In genomic region chr17:31469959-31470358, GRCh38 we compare ENCODE assay signal across 20 cellular contexts.
DNase-seq lines count a peak whose midpoint lies in the region; ATAC-seq and TF ChIP-seq lines count a peak whose summit lies in the region.
"Had no signal": no experiment of that assay in that cellular context is flagged by ENCODE, and none has a peak within 500 bp of the region (broad histone marks: within the 10 kb centered on the region; RNA-seq: fewer than 3 reads in every experiment).

No MANE protein-coding gene starts in this region.

- H3K27ac ChIP-seq in mesendoderm (ENCODE audit: low read depth, low read length), result no peak overlapping the region
- no peak overlapping the region for H3K27ac ChIP-seq in testis
- H3K27ac ChIP-seq: BLaER1, PC-9, suprapubic skin, vagina had no signal

- CTCF ChIA-PET in WTC11 (lab: Charles Lee), result interaction anchor here (1.1 to 4.0 kb wide), 4 partner anchors 18 to 48 kb away, joined by 3 to 19 read pairs (median 10); no protein-coding TSS in a partner anchor

- H3K56ac ChIP-seq in mesendoderm (ENCODE audit: low read length), result no peak overlapping the region

- H3K9me3 ChIP-seq in testis, result no peaks in the 10 kb centered on the region
- H3K9me3 ChIP-seq: BLaER1, suprapubic skin, vagina had no signal

- H2BK5ac ChIP-seq in mesendoderm (ENCODE audit: low read length), result no peak overlapping the region

- no peaks in the 10 kb centered on the region for H3K27me3 ChIP-seq in mesendoderm (ENCODE audit: insufficient read depth, low read length, poor library complexity)
- no peaks in the 10 kb centered on the region for H3K27me3 ChIP-seq in testis
- H3K27me3 ChIP-seq: BLaER1, suprapubic skin, vagina had no signal

- no peak overlapping the region for H2BK120ac ChIP-seq in mesendoderm (ENCODE audit: low read depth, low read length)

- H3K4me3 Mint-ChIP-seq in activated naive CD8-positive, alpha-beta T cell treated with anti-CD3 and anti-CD28 coated beads, Interleukin-2, amount 10 ng/mL, durations not matched to agents 7 days and 5 days, result peak overlapping the region; percentile 4
- H3K4me3 Mint-ChIP-seq in activated naive CD8-positive, alpha-beta T cell treated with anti-CD3 and anti-CD28 coated beads for 36 hours, result no peak overlapping the region
- H3K4me3 Mint-ChIP-seq in WTC11, result no peak overlapping the region
- H3K4me3 Mint-ChIP-seq in stimulated activated naive CD8-positive, alpha-beta T cell treated with anti-CD3 and anti-CD28 coated beads, Interleukin-15, amount 100 ng/mL, for 72 hours, result no peak overlapping the region
- H3K4me3 Mint-ChIP-seq: natural killer cell treated with Interleukin-12 subunit alpha and Interleukin-12 subunit beta and Interleukin-15 and Interleukin-18, amount 100 ng/mL, for 72 hours had no signal

- H3K4me1 Mint-ChIP-seq in activated naive CD8-positive, alpha-beta T cell treated with anti-CD3 and anti-CD28 coated beads, Interleukin-2, amount 10 ng/mL, durations not matched to agents 7 days and 5 days, result peaks cover 31% of the 10 kb centered on the region
- H3K4me1 Mint-ChIP-seq in activated naive CD8-positive, alpha-beta T cell treated with anti-CD3 and anti-CD28 coated beads for 36 hours, result peaks cover 10% of the 10 kb centered on the region
- H3K4me1 Mint-ChIP-seq in WTC11, result peaks cover 49% of the 10 kb centered on the region
- peaks cover 37% of the 10 kb centered on the region for H3K4me1 Mint-ChIP-seq in stimulated activated naive CD8-positive, alpha-beta T cell treated with anti-CD3 and anti-CD28 coated beads, Interleukin-15, amount 100 ng/mL, for 72 hours

- no peak overlapping the region for H2AK5ac ChIP-seq in mesendoderm (ENCODE audit: low read length)

- no peaks in the 10 kb centered on the region for H3K9me3 Mint-ChIP-seq in activated naive CD8-positive, alpha-beta T cell treated with anti-CD3 and anti-CD28 coated beads, Interleukin-2, amount 10 ng/mL, durations not matched to agents 7 days and 5 days
- H3K9me3 Mint-ChIP-seq in activated naive CD8-positive, alpha-beta T cell treated with anti-CD3 and anti-CD28 coated beads for 36 hours, result no peaks in the 10 kb centered on the region
- no peaks in the 10 kb centered on the region for H3K9me3 Mint-ChIP-seq in WTC11
- no peaks in the 10 kb centered on the region for H3K9me3 Mint-ChIP-seq in stimulated activated naive CD8-positive, alpha-beta T cell treated with anti-CD3 and anti-CD28 coated beads, Interleukin-15, amount 100 ng/mL, for 72 hours
- H3K9me3 Mint-ChIP-seq: natural killer cell treated with Interleukin-12 subunit alpha and Interleukin-12 subunit beta and Interleukin-15 and Interleukin-18, amount 100 ng/mL, for 72 hours had no signal

- H3K4me1 ChIP-seq in mesendoderm (ENCODE audit: control insufficient read depth, low read depth, low read length), result peaks cover 5% of the 10 kb centered on the region
- no peaks in the 10 kb centered on the region for H3K4me1 ChIP-seq in testis
- H3K4me1 ChIP-seq: suprapubic skin, vagina had no signal

- peak overlapping the region; percentile 47 for H3K27ac Mint-ChIP-seq in activated naive CD8-positive, alpha-beta T cell treated with anti-CD3 and anti-CD28 coated beads, Interleukin-2, amount 10 ng/mL, durations not matched to agents 7 days and 5 days
- no peak overlapping the region for H3K27ac Mint-ChIP-seq in activated naive CD8-positive, alpha-beta T cell treated with anti-CD3 and anti-CD28 coated beads for 36 hours
- peak overlapping the region; percentile 83 for H3K27ac Mint-ChIP-seq in WTC11
- H3K27ac Mint-ChIP-seq in stimulated activated naive CD8-positive, alpha-beta T cell treated with anti-CD3 and anti-CD28 coated beads, Interleukin-15, amount 100 ng/mL, for 72 hours, result no peak overlapping the region
- H3K27ac Mint-ChIP-seq: natural killer cell treated with Interleukin-12 subunit alpha and Interleukin-12 subunit beta and Interleukin-15 and Interleukin-18, amount 100 ng/mL, for 72 hours had no signal

- no peak overlapping the region for H3K23ac ChIP-seq in mesendoderm (ENCODE audit: low read length)

- no peak overlapping the region for H3K4ac ChIP-seq in mesendoderm (ENCODE audit: low read depth, low read length)

- no peak overlapping the region for H3K4me2 ChIP-seq in mesendoderm (ENCODE audit: low read length)
- H3K4me2 ChIP-seq: BLaER1, PC-9 had no signal

- ATAC-seq in activated naive CD8-positive, alpha-beta T cell treated with anti-CD3 and anti-CD28 coated beads, Interleukin-2, amount 10 ng/mL, durations not matched to agents 7 days and 5 days (ENCODE audit: low read depth), result peak; percentile 60
- ATAC-seq in WTC11, result peak; percentile 82
- ATAC-seq in stimulated activated naive CD8-positive, alpha-beta T cell treated with anti-CD3 and anti-CD28 coated beads, Interleukin-15, amount 100 ng/mL, for 72 hours, result peak; percentile 37
- no peak for ATAC-seq in HG02623 (IDR thresholded peaks at IDR 0.05; ENCODE audit: unreplicated experiment)

- H4K8ac ChIP-seq in mesendoderm (ENCODE audit: low read depth, low read length), result no peak overlapping the region

- no CpG with 5 or more reads among the region's 2 CpGs for WGBS in mesendoderm (ENCODE audit: extremely low coverage, insufficient coverage, low lambda C conversion rate)
- WGBS in testis, 2 donors, result 70% methylated on average over 2 of the region's 2 CpGs; no CpG with 5 or more reads in 1 of the 2 donors

- no peak for DNase-seq in activated naive CD8-positive, alpha-beta T cell treated with anti-CD3 and anti-CD28 coated beads, Interleukin-2, amount 10 ng/mL, durations not matched to agents 7 days and 5 days
- no peak for DNase-seq in activated naive CD8-positive, alpha-beta T cell treated with anti-CD3 and anti-CD28 coated beads for 36 hours
- DNase-seq in WTC11 (ENCODE audit: low spot score) (peak; percentile 34), mesendoderm (peak; percentile 30), testis (no peak)
- DNase-seq in stimulated activated naive CD8-positive, alpha-beta T cell treated with anti-CD3 and anti-CD28 coated beads, Interleukin-15, amount 100 ng/mL, for 72 hours, result no peak
- DNase-seq in effector CD8-positive, alpha-beta T cell (lab: John Stamatoyannopoulos, UW), result no peak
- DNase-seq: activated CD4-positive, alpha-beta T cell treated with anti-CD3 and anti-CD28 coated beads for 48 hours; activated effector memory CD4-positive, alpha-beta T cell treated with anti-CD3 and anti-CD28 coated beads, Interleukin-2, amount 50 U/mL, for 16 hours; cortex of kidney; NCI-H1105 treated with DMSO at 0.1 percent for 48 hours; NCI-H2081 treated with DMSO at 0.1 percent for 48 hours; PC-9; SIG-M5; T-helper 1 cell had no signal

- no peak for TF ChIP-seq POLR2A in testis (IDR thresholded peaks at IDR 0.05)

- no peak overlapping the region for H2BK15ac ChIP-seq in mesendoderm (replicated peaks; ENCODE audit: low read depth)

- no peaks in the 10 kb centered on the region for H3K36me3 Mint-ChIP-seq in activated naive CD8-positive, alpha-beta T cell treated with anti-CD3 and anti-CD28 coated beads, Interleukin-2, amount 10 ng/mL, durations not matched to agents 7 days and 5 days
- no peaks in the 10 kb centered on the region for H3K36me3 Mint-ChIP-seq in activated naive CD8-positive, alpha-beta T cell treated with anti-CD3 and anti-CD28 coated beads for 36 hours
- no peaks in the 10 kb centered on the region for H3K36me3 Mint-ChIP-seq in WTC11
- H3K36me3 Mint-ChIP-seq: natural killer cell treated with Interleukin-12 subunit alpha and Interleukin-12 subunit beta and Interleukin-15 and Interleukin-18, amount 100 ng/mL, for 72 hours had no signal

- H3K79me1 ChIP-seq in mesendoderm (ENCODE audit: low read length), result no peaks in the 10 kb centered on the region

- H3K18ac ChIP-seq in mesendoderm (ENCODE audit: low read length), result no peak overlapping the region

- H4K5ac ChIP-seq in mesendoderm (ENCODE audit: low read length), result no peak overlapping the region

- H3K27me3 Mint-ChIP-seq in activated naive CD8-positive, alpha-beta T cell treated with anti-CD3 and anti-CD28 coated beads, Interleukin-2, amount 10 ng/mL, durations not matched to agents 7 days and 5 days, result peaks cover 14% of the 10 kb centered on the region
- no peaks in the 10 kb centered on the region for H3K27me3 Mint-ChIP-seq in activated naive CD8-positive, alpha-beta T cell treated with anti-CD3 and anti-CD28 coated beads for 36 hours
- H3K27me3 Mint-ChIP-seq in WTC11 (ENCODE audit: low read depth), result no peaks in the 10 kb centered on the region; the same call in 1 of the 2 replicates
- peaks cover 8% of the 10 kb centered on the region for H3K27me3 Mint-ChIP-seq in stimulated activated naive CD8-positive, alpha-beta T cell treated with anti-CD3 and anti-CD28 coated beads, Interleukin-15, amount 100 ng/mL, for 72 hours

- H3K4me3 ChIP-seq in mesendoderm (ENCODE audit: low read length) (no peak overlapping the region), testis (no peak overlapping the region)
- H3K4me3 ChIP-seq: BLaER1, PC-9, suprapubic skin, vagina had no signal

- H3K36me3 ChIP-seq in mesendoderm (ENCODE audit: control insufficient read depth, insufficient read depth, low read length) (no peaks in the 10 kb centered on the region), testis (ENCODE audit: low read depth, missing control alignments) (no peaks in the 10 kb centered on the region)
- H3K36me3 ChIP-seq: BLaER1, suprapubic skin, vagina had no signal

- H3K79me2 ChIP-seq in mesendoderm (ENCODE audit: control insufficient read depth, insufficient read depth, low read length), result no peaks in the 10 kb centered on the region

- TF ChIP-seq CTCF in WTC11 (IDR thresholded peaks at IDR 0.05) (no peak), testis (IDR thresholded peaks at IDR 0.05) (no peak)

- H3K9ac ChIP-seq in mesendoderm (ENCODE audit: low read length), result no peak overlapping the region
- H3K9ac ChIP-seq: BLaER1 had no signal

- intact Hi-C loops in testis (cut with DNase I; ENCODE audit: low total_unique reads), result no loop called here

- POLR2A ChIA-PET in activated naive CD8-positive, alpha-beta T cell treated with anti-CD3 and anti-CD28 coated beads, Interleukin-2, amount 10 ng/mL, durations not matched to agents 7 days and 5 days (lab: Charles Lee), result interaction anchor here (1.2 to 2.0 kb wide), 2 partner anchors 24 to 40 kb away, joined by 4 to 12 read pairs; no protein-coding TSS in a partner anchor
- POLR2A ChIA-PET in WTC11 (lab: Charles Lee), result no interaction called here

TF ChIP-seq in WTC11, 78 proteins besides CTCF, POLR2A, EP300 and RAD21 (continues in another document):
- TF ChIP-seq MAX (CRISPR knock-in tag; IDR thresholded peaks at IDR 0.05), result peak; percentile 60; the same call in 1 of the 2 replicates
- peak; percentile 60 for TF ChIP-seq USF2 (CRISPR knock-in tag; IDR thresholded peaks at IDR 0.05)

Comparison
In these comparisons a context has a peak if more than half of its experiments do, and no peak if none do; other contexts are left out.
1. H3K27ac Mint-ChIP-seq: peak in activated naive CD8-positive, alpha-beta T cell treated with anti-CD3 and anti-CD28 coated beads, Interleukin-2, amount 10 ng/mL, durations not matched to agents 7 days and 5 days (single experiment) and WTC11 (single experiment); none in activated naive CD8-positive, alpha-beta T cell treated with anti-CD3 and anti-CD28 coated beads for 36 hours (single experiment) and stimulated activated naive CD8-positive, alpha-beta T cell treated with anti-CD3 and anti-CD28 coated beads, Interleukin-15, amount 100 ng/mL, for 72 hours (0 of 2).
2. DNase-seq: peak in WTC11 (single experiment) and mesendoderm (single experiment); none in activated naive CD8-positive, alpha-beta T cell treated with anti-CD3 and anti-CD28 coated beads, Interleukin-2, amount 10 ng/mL, durations not matched to agents 7 days and 5 days (single experiment), activated naive CD8-positive, alpha-beta T cell treated with anti-CD3 and anti-CD28 coated beads for 36 hours (single experiment), stimulated activated naive CD8-positive, alpha-beta T cell treated with anti-CD3 and anti-CD28 coated beads, Interleukin-15, amount 100 ng/mL, for 72 hours (0 of 2), testis (single experiment) and effector CD8-positive, alpha-beta T cell (single experiment).